Comparison of ENCODE assay signal across 10 cellular contexts in the genomic region with DNA sequence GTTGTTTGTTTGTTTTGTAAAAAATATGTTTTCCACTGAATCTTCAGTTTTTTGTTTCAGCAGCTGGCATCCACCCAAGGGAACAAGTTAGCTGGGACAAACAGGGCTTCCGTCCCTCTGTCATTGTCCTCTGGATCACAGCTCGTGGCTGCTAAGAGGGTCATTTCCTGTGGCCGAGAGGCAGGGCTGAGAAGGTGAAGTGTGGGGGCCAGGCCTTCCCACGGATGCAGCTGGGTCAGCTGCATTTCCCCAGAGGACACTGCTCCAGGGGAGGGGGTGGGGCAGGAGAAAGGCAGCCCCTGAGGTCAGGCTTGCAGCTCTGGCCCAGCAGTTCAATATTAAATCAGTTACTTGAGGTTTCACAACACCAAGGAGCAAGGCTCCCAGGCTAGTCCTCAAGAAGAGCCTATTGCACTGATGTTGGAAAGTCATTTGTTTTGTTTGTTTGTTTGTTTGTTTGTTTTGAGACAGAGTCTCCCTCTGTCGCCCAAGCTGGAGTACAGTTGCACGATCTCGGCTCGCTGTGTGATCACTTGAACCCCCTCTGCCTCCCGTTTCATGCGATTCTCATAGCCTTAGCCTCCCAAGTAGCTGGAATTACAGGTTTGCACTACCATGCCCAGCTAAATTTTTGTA. TPM values are rescaled to one million over a fixed set of nuclear protein-coding genes. Genes with fewer than 3 reads are reported as not detected.
DNase-seq lines count a peak whose midpoint lies in the region; ATAC-seq, FAIRE-seq and TF ChIP-seq lines count a peak whose summit lies in the region.
"Had no signal": no experiment of that assay in that cellular context is flagged by ENCODE, and none has a peak within 500 bp of the region (broad histone marks: within the 10 kb centered on the region; RNA-seq: fewer than 3 reads in every experiment).

No MANE protein-coding gene starts in this region.

- H3K27ac Mint-ChIP-seq in activated CD8-positive, alpha-beta T cell treated with anti-CD3 and anti-CD28 coated beads, Interleukin-2, amount 10 ng/mL, durations not matched to agents 7 days and 5 days: no peak overlapping the region

- no peaks in the 10 kb centered on the region for H4K20me1 ChIP-seq in Karpas-422 (ENCODE audit: insufficient read depth, low read depth, low read length)

- no peaks in the 10 kb centered on the region for H3K36me3 Mint-ChIP-seq in activated CD8-positive, alpha-beta T cell treated with anti-CD3 and anti-CD28 coated beads, Interleukin-2, amount 10 ng/mL, durations not matched to agents 7 days and 5 days (ENCODE audit: low read depth)

- H3K9me2 ChIP-seq in Karpas-422 (replicated peaks; ENCODE audit: insufficient read depth, low read length): no peaks in the 10 kb centered on the region

- no peak overlapping the region for H2AFZ ChIP-seq in Karpas-422 (ENCODE audit: low read length)

- H3K4me2 ChIP-seq in Karpas-422 (ENCODE audit: low read depth, low read length, poor library complexity, severe bottlenecking): no peak overlapping the region
- H3K4me2 ChIP-seq: KMS-11 had no signal

- H3K27ac ChIP-seq in pancreas (no peak overlapping the region), Karpas-422 (ENCODE audit: low read length) (no peak overlapping the region), coronary artery (peak overlapping the region in 1 of 2 donors; percentile 69)
- H3K27ac ChIP-seq: C4-2B, KMS-11 had no signal

- H3K4me3 ChIP-seq in pancreas: no peak overlapping the region
- no peak overlapping the region for H3K4me3 ChIP-seq in Karpas-422 (ENCODE audit: low read length)
- no peak overlapping the region for H3K4me3 ChIP-seq in coronary artery

- FAIRE-seq in pancreas (lab: Jason Lieb, UNC): no peak

- WGBS in pancreas, 2 donors: 79 to 82% methylated on average over 10 of the region's 10 CpGs

- H3K9ac ChIP-seq in Karpas-422 (ENCODE audit: low read length): no peak overlapping the region
- H3K9ac ChIP-seq: KMS-11 had no signal

- H3K4me1 ChIP-seq in pancreas (no peaks in the 10 kb centered on the region), Karpas-422 (ENCODE audit: low read length) (no peaks in the 10 kb centered on the region)

- H3K36me3 ChIP-seq in pancreas: no peaks in the 10 kb centered on the region
- no peaks in the 10 kb centered on the region for H3K36me3 ChIP-seq in Karpas-422 (ENCODE audit: insufficient read depth, low read length)

- no peaks in the 10 kb centered on the region for H3K79me2 ChIP-seq in Karpas-422 (ENCODE audit: low read length)

- in situ Hi-C loops in GM13977 (cut with MboI; ENCODE audit: low pct_unique_long_range_greater_than_20kb, low sequenced_read_pairs, unreplicated experiment): no loop called here

- H3K27me3 Mint-ChIP-seq in activated CD8-positive, alpha-beta T cell treated with anti-CD3 and anti-CD28 coated beads, Interleukin-2, amount 10 ng/mL, durations not matched to agents 7 days and 5 days (ENCODE audit: low read depth): no peaks in the 10 kb centered on the region

- no peaks in the 10 kb centered on the region for H3K27me3 ChIP-seq in pancreas
- no peaks in the 10 kb centered on the region for H3K27me3 ChIP-seq in Karpas-422 (ENCODE audit: low read length)

- DNase-seq in COLO668 (lab: John Stamatoyannopoulos, UW; ENCODE audit: unreplicated experiment) (peak; percentile 24), amniotic epithelial cell (ENCODE audit: low read depth) (peak; percentile 23), left cardiac atrium (peak; percentile 76), pancreas (peak in 2 of 6 donors; percentile 14 to 25), GM13977 (ENCODE audit: low spot score) (no peak), Karpas-422 (no peak), coronary artery (ENCODE audit: low spot score) (no peak)
- DNase-seq in activated CD8-positive, alpha-beta T cell treated with anti-CD3 and anti-CD28 coated beads, Interleukin-2, amount 10 ng/mL, durations not matched to agents 7 days and 5 days: no peak

- intact Hi-C loops in left cardiac atrium (cut with DNase I): loop anchor here in 1 of 2 donors (5.0 kb wide), 1 partner anchor 36 kb away; a partner anchor contains a TSS
- intact Hi-C loops in pancreas (cut with DNase I): no loop called here

- POLR2A ChIA-PET in activated CD8-positive, alpha-beta T cell treated with anti-CD3 and anti-CD28 coated beads, Interleukin-2, amount 10 ng/mL, durations not matched to agents 7 days and 5 days (lab: Charles Lee): no interaction called here

- TF ChIP-seq CTCF in pancreas (IDR thresholded peaks at IDR 0.05): no peak
- no peak for TF ChIP-seq CTCF in GM13977 (IDR thresholded peaks at IDR 0.05; ENCODE audit: extremely low read depth, insufficient read depth, missing control alignments)
- no peak for TF ChIP-seq CTCF in coronary artery (IDR thresholded peaks at IDR 0.05)

- H3K4me1 Mint-ChIP-seq in activated CD8-positive, alpha-beta T cell treated with anti-CD3 and anti-CD28 coated beads, Interleukin-2, amount 10 ng/mL, durations not matched to agents 7 days and 5 days (ENCODE audit: low read depth): no peaks in the 10 kb centered on the region

- ATAC-seq in left cardiac atrium (peak; percentile 84 to 92), pancreas (peak in 3 of 4 donors; percentile 11 to 53 (median 40))
- ATAC-seq in activated CD8-positive, alpha-beta T cell treated with anti-CD3 and anti-CD28 coated beads, Interleukin-2, amount 10 ng/mL, durations not matched to agents 7 days and 5 days: no peak

- no peaks in the 10 kb centered on the region for H3K9me3 ChIP-seq in pancreas
- no peaks in the 10 kb centered on the region for H3K9me3 ChIP-seq in Karpas-422 (ENCODE audit: low read length)

- no peaks in the 10 kb centered on the region for H3K9me3 Mint-ChIP-seq in activated CD8-positive, alpha-beta T cell treated with anti-CD3 and anti-CD28 coated beads, Interleukin-2, amount 10 ng/mL, durations not matched to agents 7 days and 5 days (ENCODE audit: insufficient read depth)

- no peak overlapping the region for H3K4me3 Mint-ChIP-seq in activated CD8-positive, alpha-beta T cell treated with anti-CD3 and anti-CD28 coated beads, Interleukin-2, amount 10 ng/mL, durations not matched to agents 7 days and 5 days

- CTCF ChIA-PET in activated CD8-positive, alpha-beta T cell treated with anti-CD3 and anti-CD28 coated beads, Interleukin-2, amount 10 ng/mL, durations not matched to agents 7 days and 5 days (lab: Charles Lee): interaction anchor here (1.4 kb wide), 1 partner anchor 39 kb away, joined by 4 read pairs; no protein-coding TSS in a partner anchor

RNA-seq across cellular contexts. Expression of a gene that starts 34.4 kb away (rescaled TPM):
- 100 to 1,000 TPM; 142 to 150 TPM for total RNA-seq in left cardiac atrium
- 10 to 100 TPM; 25.5 to 51.2 (median 37.7) TPM for total RNA-seq in pancreas
- 10 to 100 TPM; 68.1 to 77.4 TPM for polyA plus RNA-seq in pancreas
- 23.5 and 27.9 TPM in 2 replicates for total RNA-seq in Karpas-422 (2014; rRNA removed; shearing (Covaris generic); ENCODE audit: low replicate concordance)
- 10 to 100 TPM; 51.0 to 61.7 TPM for total RNA-seq in activated CD8-positive, alpha-beta T cell treated with anti-CD3 and anti-CD28 coated beads, Interleukin-2, amount 10 ng/mL, durations not matched to agents 7 days and 5 days

Comparison
In these comparisons a context has a peak if more than half of its experiments do, and no peak if none do; other contexts are left out.
1. DNase-seq: peak in COLO668 (single experiment), amniotic epithelial cell (single experiment) and left cardiac atrium (single experiment); none in GM13977 (single experiment), Karpas-422 (single experiment), coronary artery (single experiment) and activated CD8-positive, alpha-beta T cell treated with anti-CD3 and anti-CD28 coated beads, Interleukin-2, amount 10 ng/mL, durations not matched to agents 7 days and 5 days (single experiment).